8 cellular contexts compared by ENCODE assay signal in genomic region chr11:43644626-43645299, GRCh38. TPM values are rescaled to one million over a fixed set of nuclear protein-coding genes. Genes with fewer than 3 reads are reported as not detected.
A peak's percentile ranks its signal among the peaks of the same experiment; 100 is the strongest.
DNase-seq lines count a peak whose midpoint lies in the region; ATAC-seq and TF ChIP-seq lines count a peak whose summit lies in the region.

No MANE protein-coding gene starts in this region.

- H3K36me3 Mint-ChIP-seq in T-helper 1 cell treated with Interleukin-12 subunit alpha and Interleukin-12 subunit beta and Interleukin-4 antibody, amounts not matched to agents 30 μg/mL and 1 μg/mL, for 36 hours (ENCODE audit: low read depth) = peaks cover 10% of the 10 kb centered on the region
- H3K36me3 Mint-ChIP-seq in glutamatergic neuron (ENCODE audit: unreplicated experiment) = no peaks in the 10 kb centered on the region

- H3K27me3 Mint-ChIP-seq in T-helper 1 cell treated with Interleukin-12 subunit alpha and Interleukin-12 subunit beta and Interleukin-4 antibody, amounts not matched to agents 30 μg/mL and 1 μg/mL, for 36 hours (ENCODE audit: low read depth) = peaks cover 10% of the 10 kb centered on the region
- peaks cover 3% of the 10 kb centered on the region for H3K27me3 Mint-ChIP-seq in glutamatergic neuron (ENCODE audit: unreplicated experiment)

- H3K9me3 Mint-ChIP-seq in T-helper 1 cell treated with Interleukin-12 subunit alpha and Interleukin-12 subunit beta and Interleukin-4 antibody, amounts not matched to agents 30 μg/mL and 1 μg/mL, for 36 hours = peaks cover 6% of the 10 kb centered on the region
- H3K9me3 Mint-ChIP-seq in glutamatergic neuron (ENCODE audit: unreplicated experiment) = peaks cover 2% of the 10 kb centered on the region

- TF ChIP-seq CTCF in VCaP (conservative IDR thresholded peaks at IDR 0.05) (no peak), glutamatergic neuron (IDR thresholded peaks at IDR 0.05; ENCODE audit: partially characterized antibody, unreplicated experiment) (no peak)

- H3K27ac Mint-ChIP-seq in T-helper 1 cell treated with Interleukin-12 subunit alpha and Interleukin-12 subunit beta and Interleukin-4 antibody, amounts not matched to agents 30 μg/mL and 1 μg/mL, for 36 hours = peak overlapping the region; percentile 89
- peak overlapping the region; percentile 98 for H3K27ac Mint-ChIP-seq in glutamatergic neuron (ENCODE audit: unreplicated experiment)

- ATAC-seq in sciatic nerve (peak; percentile 45), HG02885 (IDR thresholded peaks at IDR 0.05; ENCODE audit: poor library complexity, unreplicated experiment) (no peak)

- DNase-seq in T-helper 1 cell (no peak), glutamatergic neuron (no peak), sciatic nerve (ENCODE audit: low spot score) (no peak), DMS 273 (lab: John Stamatoyannopoulos, UW; ENCODE audit: unreplicated experiment) (no peak), islet precursor cell (no peak)

- H3K27ac ChIP-seq in VCaP = peak overlapping the region; percentile 73; the same call in 1 of the 2 replicates

- H3K4me1 Mint-ChIP-seq in T-helper 1 cell treated with Interleukin-12 subunit alpha and Interleukin-12 subunit beta and Interleukin-4 antibody, amounts not matched to agents 30 μg/mL and 1 μg/mL, for 36 hours (ENCODE audit: low read depth) = peaks cover 8% of the 10 kb centered on the region
- peaks cover 6% of the 10 kb centered on the region for H3K4me1 Mint-ChIP-seq in glutamatergic neuron (ENCODE audit: low read depth, unreplicated experiment)

- intact Hi-C loops in sciatic nerve (cut with DNase I) = no loop called here

- H3K4me3 Mint-ChIP-seq in T-helper 1 cell treated with Interleukin-12 subunit alpha and Interleukin-12 subunit beta and Interleukin-4 antibody, amounts not matched to agents 30 μg/mL and 1 μg/mL, for 36 hours = peak overlapping the region; percentile 99
- peak overlapping the region; percentile 99 for H3K4me3 Mint-ChIP-seq in glutamatergic neuron (ENCODE audit: unreplicated experiment)

RNA-seq across cellular contexts. Expression of gene HSD17B12, which starts 35.8 kb away (rescaled TPM):
- 140 TPM for total RNA-seq in glutamatergic neuron (ENCODE audit: unreplicated experiment)
- total RNA-seq in sciatic nerve = 102 TPM
